ENCODE assay signal across 29 cellular contexts in the genomic region with DNA sequence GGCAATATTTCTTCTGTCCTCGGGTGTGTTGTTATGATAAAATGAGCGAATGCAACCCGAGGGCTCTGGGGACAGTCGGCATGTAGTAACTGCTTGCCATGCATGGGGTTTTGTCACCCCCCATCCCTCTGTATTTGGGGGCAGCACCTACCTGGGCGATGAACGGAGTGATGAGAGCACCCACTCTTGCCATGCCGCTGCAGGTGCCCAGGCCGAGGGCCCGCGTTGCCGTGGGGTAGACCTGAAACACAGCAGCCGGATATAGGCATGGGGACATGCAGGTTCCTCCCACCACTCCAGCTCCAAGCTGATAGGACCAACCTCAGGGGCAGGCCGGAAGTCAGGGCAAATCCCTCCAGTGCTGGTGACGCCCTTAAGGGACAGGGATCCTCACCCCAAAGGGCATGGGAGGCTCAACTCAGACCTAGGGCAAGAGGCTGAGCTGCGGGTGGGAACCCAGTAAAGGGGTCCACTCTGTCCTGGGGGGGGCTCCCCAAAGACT. TPM values are rescaled to one million over a fixed set of nuclear protein-coding genes. Genes with fewer than 3 reads are reported as not detected.
"Had no signal": no experiment of that assay in that cellular context is flagged by ENCODE, and none has a peak within 500 bp of the region (broad histone marks: within the 10 kb centered on the region; RNA-seq: fewer than 3 reads in every experiment).

No MANE protein-coding gene starts in this region.

- H3K27ac Mint-ChIP-seq: memory B cell; naive B cell; natural killer cell treated with Interleukin-12 subunit alpha and Interleukin-12 subunit beta and Interleukin-15 and Interleukin-18, amount 100 ng/mL, for 72 hours; stimulated activated naive CD8-positive, alpha-beta T cell treated with anti-CD3 and anti-CD28 coated beads, Interleukin-15, amount 100 ng/mL, for 72 hours had no signal

- H3K4me1 ChIP-seq: suprapubic skin, transverse colon, vagina had no signal

- H3K27me3 ChIP-seq: gastrocnemius medialis, suprapubic skin, transverse colon, vagina had no signal

- H3K27ac ChIP-seq: gastrocnemius medialis, psoas muscle, skin epidermis, suprapubic skin, transverse colon, vagina had no signal

- H3K36me3 Mint-ChIP-seq: memory B cell; naive B cell; natural killer cell treated with Interleukin-12 subunit alpha and Interleukin-12 subunit beta and Interleukin-15 and Interleukin-18, amount 100 ng/mL, for 72 hours had no signal

- FAIRE-seq: kidney had no signal

- H3K4me1 Mint-ChIP-seq: neural crest cell had no signal

- H3K36me3 ChIP-seq: gastrocnemius medialis, suprapubic skin, transverse colon, vagina had no signal

- ATAC-seq: gastrocnemius medialis; left lobe of liver; psoas muscle; right cardiac atrium; stimulated activated naive CD8-positive, alpha-beta T cell treated with anti-CD3 and anti-CD28 coated beads, Interleukin-15, amount 100 ng/mL, for 72 hours had no signal

- H3K4me3 ChIP-seq: gastrocnemius medialis, lung, psoas muscle, skin epidermis, suprapubic skin, transverse colon, vagina had no signal

- H3K4me3 Mint-ChIP-seq: memory B cell; naive B cell; natural killer cell treated with Interleukin-12 subunit alpha and Interleukin-12 subunit beta and Interleukin-15 and Interleukin-18, amount 100 ng/mL, for 72 hours; neural crest cell; stimulated activated naive CD8-positive, alpha-beta T cell treated with anti-CD3 and anti-CD28 coated beads, Interleukin-15, amount 100 ng/mL, for 72 hours had no signal

- DNase-seq: cortex of kidney; effector CD4-positive, alpha-beta T cell; foreskin fibroblast; gastrocnemius medialis; head of caudate nucleus; kidney; naive B cell; psoas muscle; right cardiac atrium; stimulated activated CD4-positive, alpha-beta T cell treated with anti-CD3 and anti-CD28 coated beads, Interleukin-15, amount 100 ng/mL, for 24 hours; stimulated activated CD4-positive, alpha-beta T cell treated with anti-CD3 and anti-CD28 coated beads, Interleukin-2, amount 100 ng/mL, for 48 hours; stimulated activated naive CD4-positive, alpha-beta T cell; stimulated activated naive CD8-positive, alpha-beta T cell treated with anti-CD3 and anti-CD28 coated beads, Interleukin-15, amount 100 ng/mL, for 72 hours; transverse colon had no signal

- H3K9me3 Mint-ChIP-seq: natural killer cell treated with Interleukin-12 subunit alpha and Interleukin-12 subunit beta and Interleukin-15 and Interleukin-18, amount 100 ng/mL, for 72 hours; neural crest cell had no signal

- H3K9me3 ChIP-seq: gastrocnemius medialis, suprapubic skin, transverse colon, vagina had no signal

RNA-seq across cellular contexts. Expression of a gene that starts 35.8 kb away (rescaled TPM):
- total RNA-seq: dermis microvascular lymphatic vessel endothelial cell; gastrocnemius medialis; glomerular endothelial cell; lung; mononuclear cell; natural killer cell treated with Interleukin-12 subunit alpha and Interleukin-12 subunit beta and Interleukin-15 and Interleukin-18, amount 100 ng/mL, for 72 hours; neural crest cell; osteoblast; psoas muscle; renal cortical epithelial cell; right cardiac atrium; suprapubic skin; ureter; vagina had no signal
- polyA plus RNA-seq: esophagus, psoas muscle, right cardiac atrium had no signal
